ENCODE assay signal across 27 cellular contexts in genomic region chr1:192943522-192943921, GRCh38.
"Had no signal": no experiment of that assay in that cellular context is flagged by ENCODE, and none has a peak within 500 bp of the region (broad histone marks: within the 10 kb centered on the region; RNA-seq: fewer than 3 reads in every experiment).

No MANE protein-coding gene starts in this region.

- H3K4me3 ChIP-seq: ascending aorta, body of pancreas, MG63, SJSA1 had no signal

- H3K4me2 ChIP-seq: KMS-11 had no signal

- DNase-seq: activated B cell treated with CpG ODN at 0.5 μM for 24 hours; activated CD4-positive, alpha-beta T cell treated with anti-CD3 and anti-CD28 coated beads for 1 hour; activated CD4-positive, alpha-beta T cell treated with anti-CD3 and anti-CD28 coated beads, Interleukin-2, amount 10 ng/mL, durations not matched to agents 24 days and 14 days; activated CD4-positive, alpha-beta T cell treated with anti-CD3 and anti-CD28 coated beads, Interleukin-2, amount 50 U/mL, for 48 hours; activated CD8-positive, alpha-beta memory T cell treated with anti-CD3 and anti-CD28 coated beads, Interleukin-2, amount 10 ng/mL, durations not matched to agents 7 days and 5 days; activated effector memory CD4-positive, alpha-beta T cell treated with Interleukin-2 at 50 U/mL for 16 hours; activated naive CD4-positive, alpha-beta T cell; activated T-cell treated with anti-CD3 and anti-CD28 coated beads, Interleukin-2, amount 50 U/mL, for 24 hours; amniotic stem cell; body of pancreas; MG63; MV-4-11; NCI-H1092 treated with DMSO at 0.1 percent for 48 hours; NCI-H1436; NCI-H187 treated with DMSO at 0.1 percent for 48 hours; NCI-H2107; NCI-H2171 treated with DMSO at 0.1 percent for 48 hours; NCI-H226; NCI-H526; NCI-H774; PC-3; SHP77; SW 1271 had no signal

- H3K4me1 ChIP-seq: ascending aorta, body of pancreas, SJSA1 had no signal

- H3K27ac ChIP-seq: ascending aorta, body of pancreas, KMS-11, SJSA1 had no signal

- H3K36me3 ChIP-seq: ascending aorta, MG63, SJSA1 had no signal

- H3K9me3 ChIP-seq: ascending aorta, body of pancreas, MG63, SJSA1 had no signal

- H3K9ac ChIP-seq: KMS-11 had no signal

- H3K27me3 ChIP-seq: ascending aorta, body of pancreas, MG63 had no signal

- ATAC-seq: activated CD8-positive, alpha-beta memory T cell treated with anti-CD3 and anti-CD28 coated beads, Interleukin-2, amount 10 ng/mL, durations not matched to agents 7 days and 5 days; body of pancreas; PC-3; SK-N-SH treated with all-trans-retinoic acid at 6 μM for 48 hours had no signal
